Comparison of ENCODE assay signal across 1 cellular context in genomic region chr2:677056-677949, GRCh38.
A peak's percentile ranks its signal among the peaks of the same experiment; 100 is the strongest.
TF ChIP-seq lines count a peak whose summit lies in the region.

Gene TMEM18 (minus strand): TSS chr2:677406. CDS start chr2:677345, 61 bp downstream.

TF ChIP-seq in K562, 482 proteins besides CTCF, POLR2A, EP300 and RAD21 (continued from another document and continues in another):
- TF ChIP-seq CEBPZ (IDR thresholded peaks at IDR 0.05; ENCODE audit: borderline replicate concordance, low read depth, low read length) = no peak
- no peak for TF ChIP-seq MEIS2 (IDR thresholded peaks at IDR 0.05; ENCODE audit: partially characterized antibody)
- TF ChIP-seq TSC22D4 (tag; IDR thresholded peaks at IDR 0.05) = no peak
- TF ChIP-seq, protein P1, sequence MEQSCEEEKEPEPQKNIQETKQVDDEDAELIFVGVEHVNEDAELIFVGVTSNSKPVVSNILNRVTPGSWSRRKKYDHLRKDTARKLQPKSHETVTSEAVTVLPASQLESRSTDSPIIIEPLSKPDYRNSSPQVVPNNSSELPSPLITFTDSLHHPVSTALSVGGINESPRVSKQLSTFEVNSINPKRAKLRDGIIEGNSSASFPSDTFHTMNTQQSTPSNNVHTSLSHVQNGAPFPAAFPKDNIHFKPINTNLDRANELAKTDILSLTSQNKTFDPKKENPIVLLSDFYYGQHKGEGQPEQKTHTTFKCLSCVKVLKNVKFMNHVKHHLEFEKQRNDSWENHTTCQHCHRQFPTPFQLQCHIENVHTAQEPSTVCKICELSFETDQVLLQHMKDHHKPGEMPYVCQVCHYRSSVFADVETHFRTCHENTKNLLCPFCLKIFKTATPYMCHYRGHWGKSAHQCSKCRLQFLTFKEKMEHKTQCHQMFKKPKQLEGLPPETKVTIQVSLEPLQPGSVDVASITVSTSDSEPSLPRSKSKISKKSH (CRISPR knock-in tag; IDR thresholded peaks at IDR 0.05) = no peak
- TF ChIP-seq, protein P2, sequence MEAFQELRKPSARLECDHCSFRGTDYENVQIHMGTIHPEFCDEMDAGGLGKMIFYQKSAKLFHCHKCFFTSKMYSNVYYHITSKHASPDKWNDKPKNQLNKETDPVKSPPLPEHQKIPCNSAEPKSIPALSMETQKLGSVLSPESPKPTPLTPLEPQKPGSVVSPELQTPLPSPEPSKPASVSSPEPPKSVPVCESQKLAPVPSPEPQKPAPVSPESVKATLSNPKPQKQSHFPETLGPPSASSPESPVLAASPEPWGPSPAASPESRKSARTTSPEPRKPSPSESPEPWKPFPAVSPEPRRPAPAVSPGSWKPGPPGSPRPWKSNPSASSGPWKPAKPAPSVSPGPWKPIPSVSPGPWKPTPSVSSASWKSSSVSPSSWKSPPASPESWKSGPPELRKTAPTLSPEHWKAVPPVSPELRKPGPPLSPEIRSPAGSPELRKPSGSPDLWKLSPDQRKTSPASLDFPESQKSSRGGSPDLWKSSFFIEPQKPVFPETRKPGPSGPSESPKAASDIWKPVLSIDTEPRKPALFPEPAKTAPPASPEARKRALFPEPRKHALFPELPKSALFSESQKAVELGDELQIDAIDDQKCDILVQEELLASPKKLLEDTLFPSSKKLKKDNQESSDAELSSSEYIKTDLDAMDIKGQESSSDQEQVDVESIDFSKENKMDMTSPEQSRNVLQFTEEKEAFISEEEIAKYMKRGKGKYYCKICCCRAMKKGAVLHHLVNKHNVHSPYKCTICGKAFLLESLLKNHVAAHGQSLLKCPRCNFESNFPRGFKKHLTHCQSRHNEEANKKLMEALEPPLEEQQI (IDR thresholded peaks at IDR 0.05) = 0 out of 2 replicates have a peak, but pooled peaks have one; percentile 63
- TF ChIP-seq MTF1 (CRISPR knock-in tag; IDR thresholded peaks at IDR 0.05; ENCODE audit: borderline replicate concordance) = no peak
- no peak for TF ChIP-seq HNRNPH1 (optimal IDR thresholded peaks at IDR 0.05; ENCODE audit: low read depth, low read length)
- TF ChIP-seq ESRRB (CRISPR knock-in tag; IDR thresholded peaks at IDR 0.05; ENCODE audit: borderline replicate concordance) = no peak
- TF ChIP-seq RFX7 (CRISPR knock-in tag; IDR thresholded peaks at IDR 0.05) = no peak
- no peak for TF ChIP-seq MXD1 (CRISPR knock-in tag; IDR thresholded peaks at IDR 0.05; ENCODE audit: borderline replicate concordance, poor library complexity, severe bottlenecking)
- 0 out of 2 replicates have a peak, but pooled peaks have one; percentile 24 for TF ChIP-seq BHLHE40 (IDR thresholded peaks at IDR 0.05; ENCODE audit: low read length)
- TF ChIP-seq BCLAF1 (IDR thresholded peaks at IDR 0.05; ENCODE audit: borderline replicate concordance in 1 of 2, control insufficient read depth in 1 of 2, low read depth in 2 of 2, low read length in 1 of 2) = no peak
- TF ChIP-seq JUND (IDR thresholded peaks at IDR 0.05; ENCODE audit: borderline replicate concordance, low read depth, low read length) = 0 out of 2 replicates have a peak, but pooled peaks have one; percentile 2
- TF ChIP-seq JUND (tag; IDR thresholded peaks at IDR 0.05; ENCODE audit: borderline replicate concordance, low read depth, low read length) = no peak; the same call in 2 of the 3 replicates
- no peak for TF ChIP-seq NCOA1 (IDR thresholded peaks at IDR 0.05; ENCODE audit: low read depth)
- TF ChIP-seq, protein P3, sequence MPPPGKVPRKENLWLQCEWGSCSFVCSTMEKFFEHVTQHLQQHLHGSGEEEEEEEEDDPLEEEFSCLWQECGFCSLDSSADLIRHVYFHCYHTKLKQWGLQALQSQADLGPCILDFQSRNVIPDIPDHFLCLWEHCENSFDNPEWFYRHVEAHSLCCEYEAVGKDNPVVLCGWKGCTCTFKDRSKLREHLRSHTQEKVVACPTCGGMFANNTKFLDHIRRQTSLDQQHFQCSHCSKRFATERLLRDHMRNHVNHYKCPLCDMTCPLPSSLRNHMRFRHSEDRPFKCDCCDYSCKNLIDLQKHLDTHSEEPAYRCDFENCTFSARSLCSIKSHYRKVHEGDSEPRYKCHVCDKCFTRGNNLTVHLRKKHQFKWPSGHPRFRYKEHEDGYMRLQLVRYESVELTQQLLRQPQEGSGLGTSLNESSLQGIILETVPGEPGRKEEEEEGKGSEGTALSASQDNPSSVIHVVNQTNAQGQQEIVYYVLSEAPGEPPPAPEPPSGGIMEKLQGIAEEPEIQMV (tag; conservative IDR thresholded peaks at IDR 0.05; ENCODE audit: low read depth) = no peak
- TF ChIP-seq FOXJ2 (tag; IDR thresholded peaks at IDR 0.05) = no peak
- TF ChIP-seq, protein P4, sequence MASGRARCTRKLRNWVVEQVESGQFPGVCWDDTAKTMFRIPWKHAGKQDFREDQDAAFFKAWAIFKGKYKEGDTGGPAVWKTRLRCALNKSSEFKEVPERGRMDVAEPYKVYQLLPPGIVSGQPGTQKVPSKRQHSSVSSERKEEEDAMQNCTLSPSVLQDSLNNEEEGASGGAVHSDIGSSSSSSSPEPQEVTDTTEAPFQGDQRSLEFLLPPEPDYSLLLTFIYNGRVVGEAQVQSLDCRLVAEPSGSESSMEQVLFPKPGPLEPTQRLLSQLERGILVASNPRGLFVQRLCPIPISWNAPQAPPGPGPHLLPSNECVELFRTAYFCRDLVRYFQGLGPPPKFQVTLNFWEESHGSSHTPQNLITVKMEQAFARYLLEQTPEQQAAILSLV (tag; IDR thresholded peaks at IDR 0.05) = no peak
- no peak for TF ChIP-seq PHF21A (IDR thresholded peaks at IDR 0.05; ENCODE audit: borderline replicate concordance, low read depth)
- TF ChIP-seq CUX1 (CRISPR knock-in tag; IDR thresholded peaks at IDR 0.05) = no peak
- TF ChIP-seq BACH1 (tag; IDR thresholded peaks at IDR 0.05) = 0 out of 2 replicates have a peak, but pooled peaks have one; percentile 40
- no peak for TF ChIP-seq BDP1 (IDR thresholded peaks at IDR 0.05; ENCODE audit: insufficient read depth, insufficient read length)
- TF ChIP-seq MCM2 (IDR thresholded peaks at IDR 0.05; ENCODE audit: low read depth) = no peak
- TF ChIP-seq ZNF449 (CRISPR knock-in tag; IDR thresholded peaks at IDR 0.05) = no peak
- TF ChIP-seq ARHGAP35 (IDR thresholded peaks at IDR 0.05; ENCODE audit: partially characterized antibody) = peak; percentile 99
- TF ChIP-seq PTRF (tag; IDR thresholded peaks at IDR 0.05) = no peak
- 0 out of 2 replicates have a peak, but pooled peaks have one; percentile 67 for TF ChIP-seq PRMT5 (CRISPR knock-in tag; IDR thresholded peaks at IDR 0.05)
- no peak for TF ChIP-seq RNF219 (CRISPR knock-in tag; IDR thresholded peaks at IDR 0.05)
- TF ChIP-seq ATF3 (IDR thresholded peaks at IDR 0.05) = 0 out of 2 replicates have a peak, but pooled peaks have one; percentile 8
- TF ChIP-seq ATF3 (CRISPR knock-in tag; conservative IDR thresholded peaks at IDR 0.05) = no peak
